Comparison of ENCODE assay signal across 9 cellular contexts in genomic region chr4:40763228-40763716, GRCh38. TPM values are rescaled to one million over a fixed set of nuclear protein-coding genes. Genes with fewer than 3 reads are reported as not detected.
DNase-seq lines count a peak whose midpoint lies in the region; ATAC-seq lines count a peak whose summit lies in the region.
"Had no signal": no experiment of that assay in that cellular context is flagged by ENCODE, and none has a peak within 500 bp of the region (broad histone marks: within the 10 kb centered on the region; RNA-seq: fewer than 3 reads in every experiment).

No MANE protein-coding gene starts in this region.

- peak overlapping the region; percentile 18 to 71 for H3K4me3 Mint-ChIP-seq in activated T-cell treated with anti-CD3 and anti-CD28 coated beads, Interleukin-2, amount 50 U/mL, for 72 hours
- no peak overlapping the region for H3K4me3 Mint-ChIP-seq in stimulated activated naive B cell treated with anti-CD40 and anti-IgM and Interleukin-4, amounts not matched to agents 10 μg/mL and 1 μg/mL and 100 μg/mL, for 72 hours
- H3K4me3 Mint-ChIP-seq: dendritic cell treated with granulocyte-macrophage colony-stimulating factor and Interleukin-4, amounts not matched to agents 40 ng/mL and 50 ng/mL, for 4 days had no signal

- H4K20me1 ChIP-seq in BLaER1 = no peaks in the 10 kb centered on the region

- H3K27ac ChIP-seq in BLaER1 = no peak overlapping the region

- H3K9me3 Mint-ChIP-seq in activated T-cell treated with anti-CD3 and anti-CD28 coated beads, Interleukin-2, amount 50 U/mL, for 72 hours = no peaks in the 10 kb centered on the region
- H3K9me3 Mint-ChIP-seq in stimulated activated naive B cell treated with anti-CD40 and anti-IgM and Interleukin-4, amounts not matched to agents 10 μg/mL and 1 μg/mL and 100 μg/mL, for 72 hours = no peaks in the 10 kb centered on the region
- H3K9me3 Mint-ChIP-seq: dendritic cell treated with granulocyte-macrophage colony-stimulating factor and Interleukin-4, amounts not matched to agents 40 ng/mL and 50 ng/mL, for 4 days had no signal

- peak; percentile 72 to 78 for DNase-seq in activated T-cell treated with anti-CD3 and anti-CD28 coated beads, Interleukin-2, amount 50 U/mL, for 72 hours
- peak; percentile 26 for DNase-seq in stimulated activated naive B cell treated with anti-CD40 and anti-IgM and Interleukin-4, amounts not matched to agents 10 μg/mL and 1 μg/mL and 100 μg/mL, for 72 hours
- DNase-seq in iPS-NIHi11 (ENCODE audit: low spot score) (no peak), KG1 (lab: John Stamatoyannopoulos, UW) (no peak), cerebellum (ENCODE audit: low spot score) (no peak)

- H3K9ac ChIP-seq in BLaER1 = no peak overlapping the region

- peak overlapping the region; percentile 75 for H3K27ac Mint-ChIP-seq in activated T-cell treated with anti-CD3 and anti-CD28 coated beads, Interleukin-2, amount 50 U/mL, for 72 hours
- no peak overlapping the region for H3K27ac Mint-ChIP-seq in stimulated activated naive B cell treated with anti-CD40 and anti-IgM and Interleukin-4, amounts not matched to agents 10 μg/mL and 1 μg/mL and 100 μg/mL, for 72 hours
- H3K27ac Mint-ChIP-seq: dendritic cell treated with granulocyte-macrophage colony-stimulating factor and Interleukin-4, amounts not matched to agents 40 ng/mL and 50 ng/mL, for 4 days had no signal

- ATAC-seq in GM19372 (IDR thresholded peaks at IDR 0.05; ENCODE audit: low read depth, unreplicated experiment) (peak; percentile 99), HG03280 (IDR thresholded peaks at IDR 0.05; ENCODE audit: unreplicated experiment) (peak; percentile 99)
- ATAC-seq in activated T-cell treated with anti-CD3 and anti-CD28 coated beads, Interleukin-2, amount 50 U/mL, for 72 hours (replicated peaks in 1 of 2) = peak; percentile 98
- ATAC-seq in stimulated activated naive B cell treated with anti-CD40 and anti-IgM and Interleukin-4, amounts not matched to agents 10 μg/mL and 1 μg/mL and 100 μg/mL, for 72 hours (replicated peaks) = peak; percentile 96 to 98

- H3K36me3 ChIP-seq in BLaER1 = no peaks in the 10 kb centered on the region

- peak overlapping the region; percentile 32 for H3K4me2 ChIP-seq in BLaER1

- no peak overlapping the region for H3K4me3 ChIP-seq in BLaER1

- H3K27me3 ChIP-seq in BLaER1 = no peaks in the 10 kb centered on the region

- no peaks in the 10 kb centered on the region for H3K9me3 ChIP-seq in BLaER1

- peaks cover 10% of the 10 kb centered on the region for H3K27me3 Mint-ChIP-seq in activated T-cell treated with anti-CD3 and anti-CD28 coated beads, Interleukin-2, amount 50 U/mL, for 72 hours (ENCODE audit: low read depth)
- peaks cover 0 to 9% of the 10 kb centered on the region in 2 donors for H3K27me3 Mint-ChIP-seq in stimulated activated naive B cell treated with anti-CD40 and anti-IgM and Interleukin-4, amounts not matched to agents 10 μg/mL and 1 μg/mL and 100 μg/mL, for 72 hours
- H3K27me3 Mint-ChIP-seq: dendritic cell treated with granulocyte-macrophage colony-stimulating factor and Interleukin-4, amounts not matched to agents 40 ng/mL and 50 ng/mL, for 4 days had no signal

- H3K36me3 Mint-ChIP-seq in activated T-cell treated with anti-CD3 and anti-CD28 coated beads, Interleukin-2, amount 50 U/mL, for 72 hours (ENCODE audit: insufficient read depth in 2 of 2) = peaks cover 0 to 3% of the 10 kb centered on the region in 2 donors
- no peaks in the 10 kb centered on the region for H3K36me3 Mint-ChIP-seq in stimulated activated naive B cell treated with anti-CD40 and anti-IgM and Interleukin-4, amounts not matched to agents 10 μg/mL and 1 μg/mL and 100 μg/mL, for 72 hours

- peaks cover 20% of the 10 kb centered on the region for H3K4me1 Mint-ChIP-seq in activated T-cell treated with anti-CD3 and anti-CD28 coated beads, Interleukin-2, amount 50 U/mL, for 72 hours (ENCODE audit: low read depth)
- H3K4me1 Mint-ChIP-seq in stimulated activated naive B cell treated with anti-CD40 and anti-IgM and Interleukin-4, amounts not matched to agents 10 μg/mL and 1 μg/mL and 100 μg/mL, for 72 hours = peaks cover 11 to 14% of the 10 kb centered on the region in 2 donors

- H3K4me1 ChIP-seq in BLaER1 = peaks cover 18% of the 10 kb centered on the region

RNA-seq across cellular contexts. Expression of gene NSUN7, which starts 13.5 kb away (rescaled TPM):
- total RNA-seq in activated T-cell treated with anti-CD3 and anti-CD28 coated beads, Interleukin-2, amount 50 U/mL, for 72 hours = 1 to 10 TPM; 4.5 to 6.7 TPM
- total RNA-seq in cerebellum = 5.1 TPM

Comparison
In these comparisons a context has a peak if more than half of its experiments do, and no peak if none do; other contexts are left out.
1. DNase-seq: peak in activated T-cell treated with anti-CD3 and anti-CD28 coated beads, Interleukin-2, amount 50 U/mL, for 72 hours (2 of 2) and stimulated activated naive B cell treated with anti-CD40 and anti-IgM and Interleukin-4, amounts not matched to agents 10 μg/mL and 1 μg/mL and 100 μg/mL, for 72 hours (single experiment); none in iPS-NIHi11 (single experiment), KG1 (single experiment) and cerebellum (single experiment).
2. H3K4me3 Mint-ChIP-seq: peak in activated T-cell treated with anti-CD3 and anti-CD28 coated beads, Interleukin-2, amount 50 U/mL, for 72 hours (2 of 2); none in stimulated activated naive B cell treated with anti-CD40 and anti-IgM and Interleukin-4, amounts not matched to agents 10 μg/mL and 1 μg/mL and 100 μg/mL, for 72 hours (0 of 2).
3. Peak in every context shown above with its lines, with median percentiles within 50 percentile points of each other: ATAC-seq.